In the genomic region with DNA sequence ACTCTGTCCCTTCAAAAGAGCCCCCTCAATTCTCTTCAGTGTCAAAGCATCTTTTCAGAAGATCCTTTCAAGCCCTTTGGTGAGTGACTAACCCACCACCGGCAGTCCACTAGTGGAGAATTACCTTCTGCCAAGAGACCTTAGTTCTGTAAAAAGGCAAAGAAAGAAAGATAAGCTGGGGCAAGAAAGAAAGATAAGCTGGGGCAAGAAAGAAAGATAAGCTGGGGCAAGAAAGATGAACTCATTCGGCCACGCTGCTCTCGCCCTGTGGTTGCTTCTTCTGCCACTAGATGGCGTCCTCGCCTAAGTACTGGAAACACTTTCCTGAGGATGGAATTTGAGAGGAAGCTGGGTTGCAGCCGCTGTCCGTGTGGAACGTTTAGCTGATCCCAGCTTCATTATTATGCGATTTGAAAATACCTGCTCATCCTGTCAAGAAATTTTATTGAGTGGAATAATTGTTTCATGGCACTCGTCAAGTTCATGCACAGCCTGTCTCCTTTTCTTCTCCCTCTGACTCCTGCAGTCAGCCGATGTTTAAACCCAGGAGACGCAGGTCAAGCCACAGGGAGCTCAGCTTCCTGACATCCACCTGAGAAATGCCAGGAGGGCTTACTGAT, we compare ENCODE assay signal across 8 cellular contexts. TPM values are rescaled to one million over a fixed set of nuclear protein-coding genes. Genes with fewer than 3 reads are reported as not detected.
DNase-seq lines count a peak whose midpoint lies in the region; ATAC-seq, FAIRE-seq and TF ChIP-seq lines count a peak whose summit lies in the region.

No MANE protein-coding gene starts in this region.

- FAIRE-seq in TTC549 (lab: Jason Lieb, UNC) = peak; percentile 91

- intact Hi-C loops in body of pancreas (cut with DNase I) = loop anchor here (5.0 kb wide), 1 partner anchor 88 kb away; no protein-coding TSS in a partner anchor

- ATAC-seq in HG02610 (IDR thresholded peaks at IDR 0.05; ENCODE audit: unreplicated experiment) (peak; percentile 64), body of pancreas (peak; percentile 93), GM19328 (IDR thresholded peaks at IDR 0.05; ENCODE audit: unreplicated experiment) (no peak)

- H3K27me3 ChIP-seq in body of pancreas (no peaks in the 10 kb centered on the region), iPS-15b (ENCODE audit: control insufficient read depth, insufficient read depth, low read length) (no peaks in the 10 kb centered on the region), skeletal muscle satellite cell (ENCODE audit: control insufficient read depth, insufficient read depth, low read length) (no peaks in the 10 kb centered on the region)

- peak overlapping the region in 1 of 4 donors; percentile 20 for H3K27ac ChIP-seq in body of pancreas

- H3K9ac ChIP-seq in iPS-15b (ENCODE audit: low read depth, low read length) (no peak overlapping the region), skeletal muscle satellite cell (ENCODE audit: low read depth, low read length) (no peak overlapping the region)

- H3K4me3 ChIP-seq in body of pancreas = no peak overlapping the region
- H3K4me3 ChIP-seq in iPS-15b (ENCODE audit: low read depth, low read length) = peak overlapping the region; percentile 14
- H3K4me3 ChIP-seq in skeletal muscle satellite cell (ENCODE audit: low read length) = peak overlapping the region; percentile 59

- no peaks in the 10 kb centered on the region for H3K36me3 ChIP-seq in body of pancreas (replicated peaks in 1 of 2; ENCODE audit: insufficient read depth in 1 of 2, low read depth in 2 of 2)
- H3K36me3 ChIP-seq in iPS-15b (ENCODE audit: control insufficient read depth, insufficient read depth, low read length) = no peaks in the 10 kb centered on the region
- H3K36me3 ChIP-seq in skeletal muscle satellite cell (ENCODE audit: insufficient read depth, low read length) = no peaks in the 10 kb centered on the region

- WGBS in body of pancreas, 2 donors = 1 to 2% methylated on average over 13 of the region's 13 CpGs

- no peaks in the 10 kb centered on the region for H3K9me3 ChIP-seq in body of pancreas
- no peaks in the 10 kb centered on the region for H3K9me3 ChIP-seq in iPS-15b (ENCODE audit: control insufficient read depth, insufficient read depth, low read length)
- H3K9me3 ChIP-seq in skeletal muscle satellite cell (replicated peaks; ENCODE audit: low read length) = no peaks in the 10 kb centered on the region

- peaks cover 8% of the 10 kb centered on the region for H3K4me1 ChIP-seq in body of pancreas
- H3K4me1 ChIP-seq in iPS-15b (ENCODE audit: control insufficient read depth, insufficient read depth, low read length) = no peaks in the 10 kb centered on the region
- no peaks in the 10 kb centered on the region for H3K4me1 ChIP-seq in skeletal muscle satellite cell (ENCODE audit: control insufficient read depth, insufficient read depth, low read length)

- TF ChIP-seq POLR2A in body of pancreas (IDR thresholded peaks at IDR 0.05) = no peak

- peak; percentile 84 to 98 (median 96) for TF ChIP-seq CTCF in body of pancreas (IDR thresholded peaks at IDR 0.05)

- DNase-seq in DMS153 treated with DMSO at 0.1 percent for 48 hours (lab: John Stamatoyannopoulos, UW; ENCODE audit: unreplicated experiment) (peak; percentile 51), NCI-H2081 (lab: John Stamatoyannopoulos, UW) (peak; percentile 67 to 71), body of pancreas (peak; percentile 88 to 93 (median 90))

- H3K4me2 ChIP-seq in skeletal muscle satellite cell (ENCODE audit: low read length) = peak overlapping the region; percentile 72

RNA-seq across cellular contexts. Expression of gene ANXA4, which starts 17.3 kb away (rescaled TPM):
- total RNA-seq in body of pancreas = 100 to 1,000 TPM; 382 to 399 TPM
- total RNA-seq in skeletal muscle satellite cell (2012; rRNA removed) = 27.4 and 28.2 TPM in 2 replicates

Comparison
In these comparisons a context has a peak if more than half of its experiments do, and no peak if none do; other contexts are left out.
1. H3K4me3 ChIP-seq: peak in iPS-15b (single experiment) and skeletal muscle satellite cell (single experiment); none in body of pancreas (0 of 2).
2. Peak in every context shown above with its lines, with median percentiles within 50 percentile points of each other: DNase-seq.